In the genomic region with DNA sequence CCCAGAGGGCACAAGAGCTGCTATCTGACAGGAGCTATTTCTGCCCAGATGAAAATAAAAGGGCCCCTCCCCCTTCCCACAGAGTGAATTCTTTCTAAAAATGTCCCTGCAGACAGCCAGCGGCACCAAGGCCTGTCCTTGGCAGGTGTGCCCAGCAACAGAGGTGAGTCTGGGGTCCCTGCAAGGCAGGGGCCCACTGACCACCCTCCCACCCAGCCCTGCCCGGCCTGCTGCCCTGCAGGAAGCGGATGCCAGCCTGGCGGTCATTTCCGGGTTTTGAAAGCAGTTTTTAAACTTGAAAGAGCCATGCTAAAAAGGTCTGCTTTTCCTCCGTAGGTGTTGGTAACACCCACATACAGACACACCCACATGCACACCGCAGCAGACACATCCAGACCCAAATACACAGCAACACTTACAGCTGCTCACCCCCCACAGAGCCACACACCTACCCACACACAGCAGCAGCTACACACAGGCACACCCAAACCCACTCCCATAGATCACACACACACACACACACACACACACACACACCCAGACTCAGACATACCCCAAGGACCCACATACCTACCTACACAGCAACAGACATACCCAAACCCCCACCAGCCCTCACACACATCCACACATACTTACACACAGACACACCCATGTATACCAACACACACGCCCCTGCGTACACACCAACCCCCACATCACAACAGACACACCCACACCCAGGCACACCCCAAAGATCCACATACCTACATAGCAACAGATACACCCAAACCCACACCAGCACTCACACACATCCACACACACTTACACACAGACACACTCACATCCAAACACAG, we compare ENCODE assay signal across 8 cellular contexts. TPM values are rescaled to one million over a fixed set of nuclear protein-coding genes. Genes with fewer than 3 reads are reported as not detected.
DNase-seq lines count a peak whose midpoint lies in the region; ATAC-seq and TF ChIP-seq lines count a peak whose summit lies in the region.

No MANE protein-coding gene starts in this region.

- ATAC-seq in GM19452 (IDR thresholded peaks at IDR 0.05; ENCODE audit: unreplicated experiment), result peak; percentile 34
- peak; percentile 21 for ATAC-seq in activated CD8-positive, alpha-beta T cell treated with anti-CD3 and anti-CD28 coated beads for 36 hours
- ATAC-seq in effector memory CD8-positive, alpha-beta T cell (replicated peaks), result peak; percentile 69
- no peak for ATAC-seq in GM21619 (IDR thresholded peaks at IDR 0.05; ENCODE audit: unreplicated experiment)

- H3K27ac ChIP-seq in muscle layer of duodenum (ENCODE audit: low read length) (peak overlapping the region; percentile 99), suprapubic skin (peak overlapping the region; percentile 97)

- no peaks in the 10 kb centered on the region for H3K9me3 ChIP-seq in MG63
- H3K9me3 ChIP-seq in muscle layer of duodenum (ENCODE audit: control insufficient read depth in 1 of 2, low read length in 2 of 2), result no peaks in the 10 kb centered on the region
- no peaks in the 10 kb centered on the region for H3K9me3 ChIP-seq in suprapubic skin

- intact Hi-C loops in activated CD8-positive, alpha-beta T cell treated with anti-CD3 and anti-CD28 coated beads for 36 hours (cut with micrococcal nuclease), result loop anchor here (2.0 to 5.0 kb wide), 2 partner anchors 46 to 160 kb away; no protein-coding TSS in a partner anchor

- TF ChIP-seq EP300 in suprapubic skin (IDR thresholded peaks at IDR 0.05), result no peak

- DNase-seq in Ammon's horn (ENCODE audit: low spot score) (peak; percentile 35), MG63 (no peak), suprapubic skin (ENCODE audit: low spot score in 2 of 2) (peak; percentile 82 to 84)
- DNase-seq in activated CD8-positive, alpha-beta T cell treated with anti-CD3 and anti-CD28 coated beads for 36 hours, result peak; percentile 88
- DNase-seq in effector memory CD8-positive, alpha-beta T cell, result peak; percentile 74 to 79 (median 78)

- peaks cover 44% of the 10 kb centered on the region for H3K4me1 Mint-ChIP-seq in activated CD8-positive, alpha-beta T cell treated with anti-CD3 and anti-CD28 coated beads for 36 hours (ENCODE audit: low read depth)
- peaks cover 44 to 53% of the 10 kb centered on the region in 2 donors for H3K4me1 Mint-ChIP-seq in effector memory CD8-positive, alpha-beta T cell (ENCODE audit: low read depth in 2 of 2)

- CTCF ChIA-PET in activated CD8-positive, alpha-beta T cell treated with anti-CD3 and anti-CD28 coated beads for 36 hours (lab: Charles Lee), result interaction anchor here (0.8 to 19.3 kb wide), 13 partner anchors 8 to 266 kb away, joined by 3 to 647 read pairs (median 4); a partner anchor contains a TSS

- H3K36me3 Mint-ChIP-seq in activated CD8-positive, alpha-beta T cell treated with anti-CD3 and anti-CD28 coated beads for 36 hours (ENCODE audit: low read depth), result peaks cover 35% of the 10 kb centered on the region
- H3K36me3 Mint-ChIP-seq in effector memory CD8-positive, alpha-beta T cell (ENCODE audit: insufficient read depth), result peaks cover 63% of the 10 kb centered on the region

- H3K4me1 ChIP-seq in muscle layer of duodenum (ENCODE audit: control insufficient read depth in 1 of 2, insufficient read depth in 2 of 2, low read length in 2 of 2) (peaks cover 13 to 33% of the 10 kb centered on the region in 2 donors), suprapubic skin (peaks cover 58% of the 10 kb centered on the region)

- POLR2A ChIA-PET in activated CD8-positive, alpha-beta T cell treated with anti-CD3 and anti-CD28 coated beads for 36 hours (lab: Charles Lee), result interaction anchor here (0.7 to 14.1 kb wide), 9 partner anchors 9 to 420 kb away, joined by 3 to 549 read pairs (median 18); a partner anchor contains a TSS

- TF ChIP-seq CTCF in activated CD8-positive, alpha-beta T cell treated with anti-CD3 and anti-CD28 coated beads for 36 hours (IDR thresholded peaks at IDR 0.05), result no peak
- TF ChIP-seq CTCF in suprapubic skin (IDR thresholded peaks at IDR 0.05), result no peak

- H3K4me3 ChIP-seq in MG63 (peak overlapping the region; percentile 70), muscle layer of duodenum (ENCODE audit: low read depth in 1 of 2, low read length in 2 of 2) (peak overlapping the region; percentile 96 to 97), suprapubic skin (peak overlapping the region; percentile 90)

- H3K4me3 Mint-ChIP-seq in activated CD8-positive, alpha-beta T cell treated with anti-CD3 and anti-CD28 coated beads for 36 hours, result peak overlapping the region; percentile 80
- H3K4me3 Mint-ChIP-seq in effector memory CD8-positive, alpha-beta T cell, result peak overlapping the region; percentile 96 to 99

- H3K27ac Mint-ChIP-seq in activated CD8-positive, alpha-beta T cell treated with anti-CD3 and anti-CD28 coated beads for 36 hours, result peak overlapping the region; percentile 95
- peak overlapping the region; percentile 93 to 94 for H3K27ac Mint-ChIP-seq in effector memory CD8-positive, alpha-beta T cell

- TF ChIP-seq POLR2A in suprapubic skin (IDR thresholded peaks at IDR 0.05), result no peak

- H3K9me3 Mint-ChIP-seq in activated CD8-positive, alpha-beta T cell treated with anti-CD3 and anti-CD28 coated beads for 36 hours, result no peaks in the 10 kb centered on the region
- no peaks in the 10 kb centered on the region for H3K9me3 Mint-ChIP-seq in effector memory CD8-positive, alpha-beta T cell

- peaks cover 31% of the 10 kb centered on the region for H3K36me3 ChIP-seq in MG63
- peaks cover 10 to 12% of the 10 kb centered on the region in 2 donors for H3K36me3 ChIP-seq in muscle layer of duodenum (ENCODE audit: control insufficient read depth in 1 of 2, insufficient read depth in 2 of 2, low read length in 2 of 2)
- H3K36me3 ChIP-seq in suprapubic skin, result peaks cover 10% of the 10 kb centered on the region

- H3K27me3 ChIP-seq in MG63 (no peaks in the 10 kb centered on the region), muscle layer of duodenum (ENCODE audit: low read depth, low read length) (no peaks in the 10 kb centered on the region), suprapubic skin (no peaks in the 10 kb centered on the region)

- WGBS in suprapubic skin, result 10% methylated on average over 4 of the region's 9 CpGs

- no peaks in the 10 kb centered on the region for H3K27me3 Mint-ChIP-seq in activated CD8-positive, alpha-beta T cell treated with anti-CD3 and anti-CD28 coated beads for 36 hours
- H3K27me3 Mint-ChIP-seq in effector memory CD8-positive, alpha-beta T cell, result no peaks in the 10 kb centered on the region

RNA-seq across cellular contexts. Expression of a gene that starts 7.6 kb away (rescaled TPM):
- total RNA-seq in MG63 (2014; rRNA removed; shearing (Covaris generic); ENCODE audit: low replicate concordance), result 9.6 and 19.7 TPM in 2 replicates
- total RNA-seq in activated CD8-positive, alpha-beta T cell treated with anti-CD3 and anti-CD28 coated beads for 36 hours, result 100 to 1,000 TPM; 102 to 106 TPM
- 100 to 1,000 TPM; 198 to 238 (median 223) TPM for total RNA-seq in suprapubic skin
